18 cellular contexts compared by ENCODE assay signal in the genomic region with DNA sequence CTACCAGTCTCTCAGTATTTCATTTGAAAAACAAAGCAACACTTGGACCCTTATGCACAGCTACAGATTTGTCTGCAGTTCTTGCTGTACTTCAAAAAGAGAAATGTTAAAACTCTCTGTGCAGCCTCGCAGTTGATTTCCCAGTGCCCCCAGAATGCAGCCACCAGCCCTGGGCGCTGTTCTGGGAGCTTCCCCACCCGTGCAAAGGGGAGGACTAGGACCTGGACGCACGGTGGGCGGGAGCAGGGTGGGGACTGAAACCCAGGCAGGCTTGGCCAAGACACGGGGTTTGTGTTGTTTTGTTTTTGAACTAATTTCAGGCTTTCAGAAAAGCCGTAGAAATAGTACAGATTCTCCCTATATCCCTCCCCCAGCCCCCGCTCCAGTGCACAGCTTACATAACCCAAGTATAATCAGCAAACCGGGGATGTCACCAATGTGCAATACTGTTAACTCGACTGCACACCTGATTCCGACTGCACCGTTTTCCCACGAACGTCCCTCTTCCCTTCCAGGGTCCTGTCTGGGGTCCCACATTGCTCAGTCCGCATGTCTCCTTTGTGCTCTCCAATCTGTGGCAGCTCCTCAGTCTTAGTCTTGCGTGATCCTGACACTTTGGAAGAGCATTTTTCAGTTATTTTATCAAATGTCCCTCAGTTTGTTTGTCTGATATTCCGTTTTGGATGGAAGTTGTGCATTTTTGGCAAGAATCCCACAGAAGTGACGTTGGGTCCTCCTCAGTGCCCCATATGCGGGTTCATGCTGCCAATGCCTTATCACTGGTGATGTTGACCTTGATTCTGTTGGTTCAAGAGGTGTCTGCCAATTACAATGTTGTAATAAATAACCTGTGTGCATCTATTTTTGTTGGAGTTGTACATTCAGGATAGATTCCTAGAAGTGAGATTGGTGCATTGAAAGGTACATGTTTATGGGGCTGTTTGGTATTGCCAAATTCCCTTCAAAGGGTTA.
A peak's percentile ranks its signal among the peaks of the same experiment; 100 is the strongest.
DNase-seq lines count a peak whose midpoint lies in the region; ATAC-seq, FAIRE-seq and TF ChIP-seq lines count a peak whose summit lies in the region.
"Had no signal": no experiment of that assay in that cellular context is flagged by ENCODE, and none has a peak within 500 bp of the region (broad histone marks: within the 10 kb centered on the region; RNA-seq: fewer than 3 reads in every experiment).

No MANE protein-coding gene starts in this region.

- no TSS peak for BruUV-seq in HepG2 (replicated peaks; lab: Mats Ljungman, UMichigan)

- no peaks in the 10 kb centered on the region for H3K9me3 Mint-ChIP-seq in neural progenitor cell
- no peaks in the 10 kb centered on the region for H3K9me3 Mint-ChIP-seq in activated CD8-positive, alpha-beta memory T cell treated with anti-CD3 and anti-CD28 coated beads, Interleukin-2, amount 10 ng/mL, durations not matched to agents 7 days and 5 days (ENCODE audit: low read depth)
- H3K9me3 Mint-ChIP-seq: CD8-positive, alpha-beta T cell had no signal

- H3K9ac ChIP-seq in Karpas-422 (ENCODE audit: low read length) (no peak overlapping the region), HepG2 (ENCODE audit: insufficient read depth, low read depth, low read length) (no peak overlapping the region), neural progenitor cell (no peak overlapping the region)

- DNase-seq in Karpas-422 (no peak), HepG2 (ENCODE audit: low spot score) (no peak), neural progenitor cell (ENCODE audit: low spot score) (no peak), thyroid gland (no peak)
- DNase-seq in activated CD8-positive, alpha-beta memory T cell treated with anti-CD3 and anti-CD28 coated beads, Interleukin-2, amount 10 ng/mL, durations not matched to agents 7 days and 5 days, result no peak
- DNase-seq: COR-L47, DMS153, DMS79 treated with DMSO at 0.1 percent for 48 hours, EL had no signal

- H3K27ac Mint-ChIP-seq in neural progenitor cell, result no peak overlapping the region
- no peak overlapping the region for H3K27ac Mint-ChIP-seq in activated CD8-positive, alpha-beta memory T cell treated with anti-CD3 and anti-CD28 coated beads, Interleukin-2, amount 10 ng/mL, durations not matched to agents 7 days and 5 days
- H3K27ac Mint-ChIP-seq: CD14-positive monocyte; CD8-positive, alpha-beta T cell had no signal

- no peak for TF ChIP-seq POLR2A in HepG2 (IDR thresholded peaks at IDR 0.05; ENCODE audit: insufficient read depth in 1 of 2, low read depth in 2 of 2, low read length in 2 of 2)
- no peak for TF ChIP-seq POLR2A in thyroid gland (IDR thresholded peaks at IDR 0.05)

- intact Hi-C loops in HepG2 (cut with micrococcal nuclease; ENCODE audit: unreplicated experiment) (loop anchor here (5.0 kb wide), 1 partner anchor 62 kb away; no protein-coding TSS in a partner anchor), thyroid gland (cut with DNase I) (no loop called here)

- TF ChIP-seq RAD21 in HepG2 (CRISPR knock-in tag; IDR thresholded peaks at IDR 0.05), result no peak

- peaks cover 6% of the 10 kb centered on the region for H3K27me3 Mint-ChIP-seq in neural progenitor cell (ENCODE audit: insufficient read depth, low read depth)
- H3K27me3 Mint-ChIP-seq in activated CD8-positive, alpha-beta memory T cell treated with anti-CD3 and anti-CD28 coated beads, Interleukin-2, amount 10 ng/mL, durations not matched to agents 7 days and 5 days, result peaks cover 21% of the 10 kb centered on the region

- no peaks in the 10 kb centered on the region for H3F3A ChIP-seq in neural progenitor cell (ENCODE audit: low read depth)

- H4K20me1 ChIP-seq in Karpas-422 (ENCODE audit: insufficient read depth, low read depth, low read length), result peaks cover 26% of the 10 kb centered on the region; the same call in 1 of the 2 replicates
- no peaks in the 10 kb centered on the region for H4K20me1 ChIP-seq in HepG2 (ENCODE audit: insufficient read depth, low read length)
- H4K20me1 ChIP-seq in neural progenitor cell (ENCODE audit: low read depth), result no peaks in the 10 kb centered on the region

- POLR2A ChIA-PET in HepG2 (lab: Yijun Ruan, JAX), result interaction anchor here (0.8 kb wide), 1 partner anchor 110 kb away, joined by 4 read pairs; no protein-coding TSS in a partner anchor

- in situ Hi-C loops in HepG2 (cut with HindIII; ENCODE audit: extremely low pct_ligation_motif_present, low pct_unique_long_range_greater_than_20kb), result no loop called here

- 14% methylated on average over 20 of the region's 20 CpGs for WGBS in HepG2 (ENCODE audit: low lambda C conversion rate)
- WGBS in thyroid gland, 2 donors, result 74 to 77% methylated on average over 20 of the region's 20 CpGs

- H2AFZ ChIP-seq in Karpas-422 (ENCODE audit: low read length) (no peak overlapping the region), HepG2 (ENCODE audit: low read length) (no peak overlapping the region), neural progenitor cell (replicated peaks) (peak overlapping the region; percentile 82)

- no peak for FAIRE-seq in HepG2 (lab: Jason Lieb, UNC)
- FAIRE-seq: D721Med, G401.6, GM12891, H54, K562 had no signal

- H3K4me2 ChIP-seq in Karpas-422 (ENCODE audit: low read depth, low read length, poor library complexity, severe bottlenecking), result peak overlapping the region; percentile 43
- H3K4me2 ChIP-seq in HepG2 (ENCODE audit: low read depth, low read length), result peak overlapping the region; percentile 43
- no peak overlapping the region for H3K4me2 ChIP-seq in neural progenitor cell

- no peaks in the 10 kb centered on the region for H3K27me3 ChIP-seq in Karpas-422 (ENCODE audit: low read length)
- H3K27me3 ChIP-seq in HepG2 (ENCODE audit: control insufficient read depth in 1 of 2, insufficient read depth in 2 of 2, low read length in 2 of 2), result peaks cover 6 to 31% of the 10 kb centered on the region in 2 experiments; a peak in 4 of 5 replicates
- H3K27me3 ChIP-seq in neural progenitor cell, result no peaks in the 10 kb centered on the region
- H3K27me3 ChIP-seq in thyroid gland, result no peaks in the 10 kb centered on the region

- H3K9me3 ChIP-seq in Karpas-422 (ENCODE audit: low read length), result no peaks in the 10 kb centered on the region
- no peaks in the 10 kb centered on the region for H3K9me3 ChIP-seq in HepG2 (ENCODE audit: low read length)
- no peaks in the 10 kb centered on the region for H3K9me3 ChIP-seq in neural progenitor cell (ENCODE audit: low read depth)
- no peaks in the 10 kb centered on the region for H3K9me3 ChIP-seq in thyroid gland

- peaks cover 10% of the 10 kb centered on the region for H3K4me1 Mint-ChIP-seq in neural progenitor cell
- peaks cover 9% of the 10 kb centered on the region for H3K4me1 Mint-ChIP-seq in activated CD8-positive, alpha-beta memory T cell treated with anti-CD3 and anti-CD28 coated beads, Interleukin-2, amount 10 ng/mL, durations not matched to agents 7 days and 5 days

- no peaks in the 10 kb centered on the region for H3K36me3 Mint-ChIP-seq in neural progenitor cell
- H3K36me3 Mint-ChIP-seq in activated CD8-positive, alpha-beta memory T cell treated with anti-CD3 and anti-CD28 coated beads, Interleukin-2, amount 10 ng/mL, durations not matched to agents 7 days and 5 days, result no peaks in the 10 kb centered on the region
- H3K36me3 Mint-ChIP-seq: CD14-positive monocyte; CD8-positive, alpha-beta T cell had no signal

- no peaks in the 10 kb centered on the region for H3K9me2 ChIP-seq in Karpas-422 (replicated peaks; ENCODE audit: insufficient read depth, low read length)

- TF ChIP-seq EP300 in HepG2 (IDR thresholded peaks at IDR 0.05; ENCODE audit: low read depth in 2 of 2, low read length in 2 of 2) (no peak), HepG2 (CRISPR knock-in tag; IDR thresholded peaks at IDR 0.05; ENCODE audit: borderline replicate concordance) (no peak)

- H3K27ac ChIP-seq in Karpas-422 (ENCODE audit: low read length) (no peak overlapping the region), HepG2 (ENCODE audit: extremely low read length, insufficient read depth, low read length) (no peak overlapping the region), neural progenitor cell (no peak overlapping the region), thyroid gland (no peak overlapping the region)

- H3K4me1 ChIP-seq in Karpas-422 (ENCODE audit: low read length), result peaks cover 40% of the 10 kb centered on the region
- H3K4me1 ChIP-seq in HepG2 (ENCODE audit: insufficient read depth, low read length), result peaks cover 36% of the 10 kb centered on the region
- H3K4me1 ChIP-seq in neural progenitor cell, result no peaks in the 10 kb centered on the region
- no peaks in the 10 kb centered on the region for H3K4me1 ChIP-seq in thyroid gland

- H3K79me2 ChIP-seq in Karpas-422 (ENCODE audit: low read length) (no peaks in the 10 kb centered on the region), HepG2 (ENCODE audit: insufficient read depth, low read length) (no peaks in the 10 kb centered on the region), neural progenitor cell (ENCODE audit: low read depth) (no peaks in the 10 kb centered on the region)

- no peak overlapping the region for H3K4me3 ChIP-seq in Karpas-422 (ENCODE audit: low read length)
- peak overlapping the region; percentile 1 to 26 (median 24); a peak in 3 of 6 replicates for H3K4me3 ChIP-seq in HepG2 (replicated peaks in 1 of 3; ENCODE audit: insufficient read depth in 1 of 3, low read depth in 2 of 3, low read length in 3 of 3)
- no peak overlapping the region for H3K4me3 ChIP-seq in neural progenitor cell
- H3K4me3 ChIP-seq in thyroid gland (replicated peaks in 1 of 3), result no peak overlapping the region
- H3K4me3 ChIP-seq: K562 had no signal

- TF ChIP-seq CTCF in HepG2 (CRISPR knock-in tag; IDR thresholded peaks at IDR 0.05), result no peak
- TF ChIP-seq CTCF in neural progenitor cell (IDR thresholded peaks at IDR 0.05), result no peak
- no peak for TF ChIP-seq CTCF in thyroid gland (IDR thresholded peaks at IDR 0.05)

- CTCF ChIA-PET in HepG2 (lab: Yijun Ruan, JAX; ENCODE audit: low intra/inter-chr PET ratio, low total read pairs), result no interaction called here
- CTCF ChIA-PET in activated CD8-positive, alpha-beta memory T cell treated with anti-CD3 and anti-CD28 coated beads, Interleukin-2, amount 10 ng/mL, durations not matched to agents 7 days and 5 days (lab: Charles Lee), result no interaction called here

- no peaks in the 10 kb centered on the region for H3K36me3 ChIP-seq in Karpas-422 (ENCODE audit: insufficient read depth, low read length)
- H3K36me3 ChIP-seq in HepG2 (replicated peaks in 1 of 2; ENCODE audit: control insufficient read depth in 1 of 2, insufficient read depth in 2 of 2, low read length in 2 of 2), result no peaks in the 10 kb centered on the region
- no peaks in the 10 kb centered on the region for H3K36me3 ChIP-seq in neural progenitor cell
- H3K36me3 ChIP-seq in thyroid gland, result no peaks in the 10 kb centered on the region

- ATAC-seq in HepG2 (peak; percentile 25), HG03565 (IDR thresholded peaks at IDR 0.05; ENCODE audit: unreplicated experiment) (no peak), HG02610 (IDR thresholded peaks at IDR 0.05; ENCODE audit: unreplicated experiment) (no peak)
- ATAC-seq in activated CD8-positive, alpha-beta memory T cell treated with anti-CD3 and anti-CD28 coated beads, Interleukin-2, amount 10 ng/mL, durations not matched to agents 7 days and 5 days, result no peak
- ATAC-seq: CD8-positive, alpha-beta T cell; K562 had no signal

- H3K4me3 Mint-ChIP-seq in neural progenitor cell, result no peak overlapping the region
- no peak overlapping the region for H3K4me3 Mint-ChIP-seq in activated CD8-positive, alpha-beta memory T cell treated with anti-CD3 and anti-CD28 coated beads, Interleukin-2, amount 10 ng/mL, durations not matched to agents 7 days and 5 days
- H3K4me3 Mint-ChIP-seq: CD14-positive monocyte; CD8-positive, alpha-beta T cell had no signal

Comparison
In these comparisons a context has a peak if more than half of its experiments do, and no peak if none do; other contexts are left out.
1. H3K4me3 ChIP-seq: peak in HepG2 (3 of 3); none in Karpas-422 (single experiment), neural progenitor cell (single experiment) and thyroid gland (0 of 3).